ENCODE assay signal across 1 cellular context in the genomic region with DNA sequence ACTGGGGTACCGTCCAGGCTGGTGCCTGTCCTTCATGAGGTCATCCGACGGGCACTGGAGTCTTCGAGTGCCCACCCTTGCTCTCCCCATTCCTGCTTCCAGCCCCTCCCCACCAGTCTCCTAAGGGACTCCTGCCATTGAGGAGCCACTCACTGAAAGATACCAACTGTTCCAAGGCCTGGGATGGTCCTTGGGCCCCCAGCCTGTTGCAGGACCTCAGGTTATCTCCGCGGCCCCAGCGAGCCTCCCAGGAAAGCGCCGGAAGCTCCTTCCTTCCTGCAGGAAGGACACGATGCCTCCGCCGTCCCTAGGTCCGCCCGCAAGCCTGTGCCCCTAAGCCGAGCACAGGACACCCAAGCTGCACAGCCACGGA.
TF ChIP-seq lines count a peak whose summit lies in the region.

No MANE protein-coding gene starts in this region.

TF ChIP-seq in IMR-90, 13 proteins besides CTCF, POLR2A, EP300 and RAD21:
- TF ChIP-seq MXI1 (IDR thresholded peaks at IDR 0.05; ENCODE audit: borderline replicate concordance, low read depth, low read length) (no peak), SMC3 (IDR thresholded peaks at IDR 0.05; ENCODE audit: low read depth, low read length) (no peak), CEBPB (IDR thresholded peaks at IDR 0.05; ENCODE audit: low read depth, low read length) (no peak)
- TF ChIP-seq, protein P1, sequence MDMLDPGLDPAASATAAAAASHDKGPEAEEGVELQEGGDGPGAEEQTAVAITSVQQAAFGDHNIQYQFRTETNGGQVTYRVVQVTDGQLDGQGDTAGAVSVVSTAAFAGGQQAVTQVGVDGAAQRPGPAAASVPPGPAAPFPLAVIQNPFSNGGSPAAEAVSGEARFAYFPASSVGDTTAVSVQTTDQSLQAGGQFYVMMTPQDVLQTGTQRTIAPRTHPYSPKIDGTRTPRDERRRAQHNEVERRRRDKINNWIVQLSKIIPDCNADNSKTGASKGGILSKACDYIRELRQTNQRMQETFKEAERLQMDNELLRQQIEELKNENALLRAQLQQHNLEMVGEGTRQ (IDR thresholded peaks at IDR 0.05; ENCODE audit: low read depth, low read length), result no peak
